In genomic region chr9:96163141-96163540, GRCh38 we compare ENCODE assay signal across 27 cellular contexts.
"Had no signal": no experiment of that assay in that cellular context is flagged by ENCODE, and none has a peak within 500 bp of the region (broad histone marks: within the 10 kb centered on the region; RNA-seq: fewer than 3 reads in every experiment).

No MANE protein-coding gene starts in this region.

- H3K9me3 Mint-ChIP-seq: activated CD4-positive, alpha-beta memory T cell treated with anti-CD3 and anti-CD28 coated beads, Interleukin-2, amount 10 ng/mL, durations not matched to agents 7 days and 5 days; activated naive CD4-positive, alpha-beta T cell treated with anti-CD3 and anti-CD28 coated beads for 36 hours had no signal

- H3K9ac ChIP-seq: SK-N-SH had no signal

- H3K4me2 ChIP-seq: SK-N-SH had no signal

- H3K27ac ChIP-seq: brain microvascular endothelial cell, cardiac muscle cell, SJCRH30, WERI-Rb-1 had no signal

- H3K27ac Mint-ChIP-seq: activated CD4-positive, alpha-beta memory T cell treated with anti-CD3 and anti-CD28 coated beads, Interleukin-2, amount 10 ng/mL, durations not matched to agents 7 days and 5 days; activated CD4-positive, alpha-beta T cell treated with anti-CD3 and anti-CD28 coated beads for 36 hours; activated naive CD4-positive, alpha-beta T cell treated with anti-CD3 and anti-CD28 coated beads for 36 hours; activated naive CD8-positive, alpha-beta T cell; activated T-helper 17 cell treated with anti-CD3 and anti-CD28 coated beads, Interleukin-2, amount 50 U/mL, for 72 hours had no signal

- ATAC-seq: activated CD4-positive, alpha-beta T cell treated with anti-CD3 and anti-CD28 coated beads for 36 hours; activated T-helper 17 cell treated with anti-CD3 and anti-CD28 coated beads, Interleukin-2, amount 50 U/mL, for 72 hours had no signal

- H3K27me3 ChIP-seq: brain microvascular endothelial cell, cardiac muscle cell, SJCRH30 had no signal

- H3K36me3 Mint-ChIP-seq: activated naive CD8-positive, alpha-beta T cell had no signal

- H3K36me3 ChIP-seq: brain microvascular endothelial cell, cardiac muscle cell, SJCRH30, WERI-Rb-1 had no signal

- DNase-seq: activated CD4-positive, alpha-beta memory T cell treated with anti-CD3 and anti-CD28 coated beads, Interleukin-2, amount 10 ng/mL, durations not matched to agents 7 days and 5 days; activated CD4-positive, alpha-beta T cell treated with anti-CD3 and anti-CD28 coated beads for 36 hours; activated CD4-positive, alpha-beta T cell treated with anti-CD3 and anti-CD28 coated beads, Interleukin-2, amount 50 U/mL, for 1 hour; activated gamma-delta T cell; activated naive CD4-positive, alpha-beta T cell treated with anti-CD3 and anti-CD28 coated beads for 36 hours; activated T-cell treated with anti-CD3 and anti-CD28 coated beads for 4 hours; activated T-cell treated with anti-CD3 and anti-CD28 coated beads, Interleukin-2, amount 50 U/mL, for 48 hours; brain microvascular endothelial cell; Kasumi-1; KBM-7; NCI-H1048; NCI-H1417; NCI-H2029; NCI-H2107; NCI-H2171 treated with DMSO at 0.1 percent for 48 hours; NCI-H226; NCI-H510A; NCI-H526 treated with DMSO at 0.1 percent for 48 hours; NCI-H82; NK-92 treated with Interleukin-12 subunit alpha and Interleukin-12 subunit beta, amount 100 ng/mL, for 24 hours; SJCRH30; SK-N-SH; T-helper 1 cell had no signal

- H3K4me3 Mint-ChIP-seq: activated CD4-positive, alpha-beta memory T cell treated with anti-CD3 and anti-CD28 coated beads, Interleukin-2, amount 10 ng/mL, durations not matched to agents 7 days and 5 days; activated CD4-positive, alpha-beta T cell treated with anti-CD3 and anti-CD28 coated beads for 36 hours; activated naive CD4-positive, alpha-beta T cell treated with anti-CD3 and anti-CD28 coated beads for 36 hours; activated naive CD8-positive, alpha-beta T cell; activated T-helper 17 cell treated with anti-CD3 and anti-CD28 coated beads, Interleukin-2, amount 50 U/mL, for 72 hours had no signal

- H3K9me3 ChIP-seq: SJCRH30, SK-N-SH had no signal

- H3K4me1 Mint-ChIP-seq: activated T-helper 17 cell treated with anti-CD3 and anti-CD28 coated beads, Interleukin-2, amount 50 U/mL, for 72 hours had no signal

- H3K4me3 ChIP-seq: cardiac muscle cell, SJCRH30 had no signal
